Comparison of ENCODE assay signal across 1 cellular context in genomic region chr13:113557013-113557412, GRCh38.
TF ChIP-seq lines count a peak whose summit lies in the region.

No MANE protein-coding gene starts in this region.

TF ChIP-seq in K562, 482 proteins besides CTCF, POLR2A, EP300 and RAD21:
- TF ChIP-seq MTA1 (IDR thresholded peaks at IDR 0.05; ENCODE audit: borderline replicate concordance) (0 out of 2 replicates have a peak, but pooled peaks have one; percentile 20), POLR2G (IDR thresholded peaks at IDR 0.05; ENCODE audit: low read depth, low read length) (no peak), ZEB2 (IDR thresholded peaks at IDR 0.05) (peak; percentile 91; the same call in 1 of the 2 replicates)
